11 cellular contexts compared by ENCODE assay signal in genomic region chr10:13831711-13832110, GRCh38.
DNase-seq lines count a peak whose midpoint lies in the region; ATAC-seq and TF ChIP-seq lines count a peak whose summit lies in the region.
"Had no signal": no experiment of that assay in that cellular context is flagged by ENCODE, and none has a peak within 500 bp of the region (broad histone marks: within the 10 kb centered on the region; RNA-seq: fewer than 3 reads in every experiment).

No MANE protein-coding gene starts in this region.

- H3K4me3 Mint-ChIP-seq in brain (peak overlapping the region in 3 of 5 experiments; percentile 7 to 57 (median 49)), Caco-2 (ENCODE audit: unreplicated experiment) (no peak overlapping the region)

- BruUV-seq in Caco-2 (replicated peaks; lab: Mats Ljungman, UMichigan), result no TSS peak

- DNase-seq in psoas muscle, result no peak
- no peak for DNase-seq in Caco-2
- DNase-seq in breast epithelium (ENCODE audit: low spot score in 2 of 2), result no peak
- no peak for DNase-seq in NCI-H82 treated with DMSO at 0.1 percent for 48 hours (lab: John Stamatoyannopoulos, UW; ENCODE audit: unreplicated experiment)
- DNase-seq: activated T-cell treated with anti-CD3 and anti-CD28 coated beads, Interleukin-2, amount 50 U/mL, for 48 hours; foreskin melanocyte; NCI-H2081 treated with DMSO at 0.1 percent for 48 hours had no signal

- H3K27ac ChIP-seq in psoas muscle (peak overlapping the region; percentile 10), breast epithelium (peak overlapping the region in 1 of 2 donors; percentile 55)

- POLR2A ChIA-PET in Caco-2 (lab: Charles Lee), result no interaction called here

- H3K9me3 ChIP-seq in psoas muscle (no peaks in the 10 kb centered on the region), Caco-2 (no peaks in the 10 kb centered on the region), breast epithelium (no peaks in the 10 kb centered on the region)

- peaks cover 82% of the 10 kb centered on the region for H3K4me1 Mint-ChIP-seq in brain
- no peaks in the 10 kb centered on the region for H3K4me1 Mint-ChIP-seq in Caco-2 (ENCODE audit: low read depth, unreplicated experiment)

- no peak for TF ChIP-seq POLR2A in breast epithelium (IDR thresholded peaks at IDR 0.05)

- no peak for TF ChIP-seq CTCF in brain (conservative IDR thresholded peaks at IDR 0.05)
- TF ChIP-seq CTCF in psoas muscle (IDR thresholded peaks at IDR 0.05), result no peak
- TF ChIP-seq CTCF in Caco-2 (IDR thresholded peaks at IDR 0.05; ENCODE audit: insufficient read depth in 1 of 2, low read depth in 1 of 2, low read length in 1 of 2, severe bottlenecking in 1 of 2, unreplicated experiment in 1 of 2), result no peak
- TF ChIP-seq CTCF in breast epithelium (IDR thresholded peaks at IDR 0.05), result no peak

- intact Hi-C loops in psoas muscle (cut with DNase I), result no loop called here
- intact Hi-C loops in Caco-2 (cut with micrococcal nuclease; ENCODE audit: unreplicated experiment), result no loop called here
- intact Hi-C loops in breast epithelium (cut with DNase I; ENCODE audit: low total_unique reads), result no loop called here

- peaks cover 19% of the 10 kb centered on the region for H3K36me3 Mint-ChIP-seq in brain
- H3K36me3 Mint-ChIP-seq in Caco-2 (ENCODE audit: insufficient read depth, unreplicated experiment), result no peaks in the 10 kb centered on the region

- H3K4me1 ChIP-seq in psoas muscle (peaks cover 15% of the 10 kb centered on the region), Caco-2 (no peaks in the 10 kb centered on the region), breast epithelium (no peaks in the 10 kb centered on the region)

- H3K27me3 Mint-ChIP-seq in brain (peaks cover 3% of the 10 kb centered on the region), Caco-2 (ENCODE audit: insufficient read depth, unreplicated experiment) (no peaks in the 10 kb centered on the region)

- no peaks in the 10 kb centered on the region for H3K36me3 ChIP-seq in psoas muscle (ENCODE audit: insufficient read depth in 1 of 2, low read depth in 1 of 2)
- no peaks in the 10 kb centered on the region for H3K36me3 ChIP-seq in Caco-2 (ENCODE audit: control insufficient read depth, insufficient read depth, low read length)
- no peaks in the 10 kb centered on the region for H3K36me3 ChIP-seq in breast epithelium

- 21 to 46% (median 28%) methylated on average over 3 of the region's 3 CpGs for WGBS in psoas muscle, 3 donors

- H3K27ac Mint-ChIP-seq in brain, result peak overlapping the region in 4 of 5 experiments; percentile 48 to 97 (median 92)
- no peak overlapping the region for H3K27ac Mint-ChIP-seq in Caco-2 (ENCODE audit: unreplicated experiment)

- H3K9me3 Mint-ChIP-seq in brain (peaks cover 0 to 4% (median 0%) of the 10 kb centered on the region in 5 experiments), Caco-2 (ENCODE audit: unreplicated experiment) (no peaks in the 10 kb centered on the region)

- H3K4me3 ChIP-seq in psoas muscle (no peak overlapping the region), Caco-2 (ENCODE audit: low read depth, low read length) (no peak overlapping the region), breast epithelium (no peak overlapping the region)

- H3K27me3 ChIP-seq in psoas muscle (ENCODE audit: insufficient read depth in 3 of 3, low read length in 2 of 3), result peaks cover 0 to 4% (median 0%) of the 10 kb centered on the region in 3 donors
- no peaks in the 10 kb centered on the region for H3K27me3 ChIP-seq in Caco-2 (replicated peaks; ENCODE audit: control insufficient read depth, insufficient read depth, low read length)
- H3K27me3 ChIP-seq in breast epithelium, result no peaks in the 10 kb centered on the region

- CTCF ChIA-PET in Caco-2 (lab: Charles Lee), result no interaction called here

- ATAC-seq in GM18909 (IDR thresholded peaks at IDR 0.05; ENCODE audit: poor library complexity, unreplicated experiment), result peak; percentile 66
- peak; percentile 68 for ATAC-seq in HG03159 (IDR thresholded peaks at IDR 0.05; ENCODE audit: unreplicated experiment)
- ATAC-seq in psoas muscle, result peak in 1 of 4 donors; percentile 19
- no peak for ATAC-seq in HG03457 (IDR thresholded peaks at IDR 0.05; ENCODE audit: unreplicated experiment)
